Comparison of ENCODE assay signal across 9 cellular contexts in the genomic region with DNA sequence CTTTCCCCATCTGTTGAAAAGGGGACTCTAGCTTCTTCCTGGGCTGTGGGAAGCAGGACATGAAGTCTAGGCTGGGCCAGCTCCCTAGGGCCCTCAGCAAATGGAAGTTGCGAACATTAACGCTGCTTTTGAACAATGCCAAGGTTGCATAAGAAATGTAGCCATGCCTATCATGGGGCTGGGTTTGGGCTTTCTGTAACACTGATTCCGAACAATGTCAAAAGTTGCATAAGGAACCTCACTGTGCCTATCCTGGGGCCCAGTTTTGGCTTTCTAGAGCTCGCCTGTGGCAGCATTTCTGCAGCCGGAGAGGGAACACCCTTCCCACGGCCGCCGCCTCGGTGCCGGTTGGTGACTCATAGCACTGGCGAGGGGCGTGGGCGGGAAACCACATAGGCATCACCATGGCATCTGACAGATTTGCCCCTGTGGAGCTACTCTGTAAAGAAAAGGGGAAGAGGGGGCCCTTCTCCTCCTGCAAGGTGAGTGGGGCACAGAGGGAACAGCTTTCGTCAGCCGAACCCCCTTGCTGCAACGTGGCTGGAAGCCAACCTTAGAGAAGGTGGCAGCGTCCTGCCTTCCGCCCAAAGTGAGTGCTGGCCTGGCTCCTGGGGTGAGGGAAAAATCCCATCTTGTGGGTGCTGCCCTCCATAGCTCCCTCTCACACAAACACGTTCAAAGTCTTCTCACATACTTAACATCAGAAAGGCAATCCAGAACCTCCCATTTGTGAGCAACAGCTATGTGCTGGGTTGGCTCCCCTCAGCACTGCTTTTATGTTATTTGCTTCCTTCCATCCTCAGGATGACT. TPM values are rescaled to one million over a fixed set of nuclear protein-coding genes. Genes with fewer than 3 reads are reported as not detected.
DNase-seq lines count a peak whose midpoint lies in the region; ATAC-seq, FAIRE-seq and TF ChIP-seq lines count a peak whose summit lies in the region.
"Had no signal": no experiment of that assay in that cellular context is flagged by ENCODE, and none has a peak within 500 bp of the region (broad histone marks: within the 10 kb centered on the region; RNA-seq: fewer than 3 reads in every experiment).

No MANE protein-coding gene starts in this region.

- H3K27ac ChIP-seq in A549 (no peak overlapping the region), breast epithelium (peak overlapping the region; percentile 52 to 71), prostate gland (no peak overlapping the region)
- H3K27ac ChIP-seq: uterus had no signal

- H3K9me3 Mint-ChIP-seq in osteocyte (ENCODE audit: unreplicated experiment): no peaks in the 10 kb centered on the region

- H3K4me1 Mint-ChIP-seq in osteocyte (ENCODE audit: unreplicated experiment): peaks cover 14% of the 10 kb centered on the region

- peak overlapping the region; percentile 28; the same call in 1 of the 3 replicates for H3K4me2 ChIP-seq in A549

- no peak for TF ChIP-seq RAD21 in A549 (conservative IDR thresholded peaks at IDR 0.05 in 1 of 2, IDR thresholded peaks at IDR 0.05 in 1 of 2)

- peak; percentile 52 to 59; a peak in 3 of 6 replicates for ATAC-seq in A549

- H3K9me3 ChIP-seq in A549: no peaks in the 10 kb centered on the region
- no peaks in the 10 kb centered on the region for H3K9me3 ChIP-seq in breast epithelium
- no peaks in the 10 kb centered on the region for H3K9me3 ChIP-seq in prostate gland
- H3K9me3 ChIP-seq: uterus had no signal

- TF ChIP-seq CTCF in A549 (IDR thresholded peaks at IDR 0.05): no peak
- no peak for TF ChIP-seq CTCF in breast epithelium (IDR thresholded peaks at IDR 0.05)
- TF ChIP-seq CTCF in osteocyte (IDR thresholded peaks at IDR 0.05): no peak
- TF ChIP-seq CTCF in prostate gland (IDR thresholded peaks at IDR 0.05): no peak

- FAIRE-seq in A549 (lab: Jason Lieb, UNC): no peak
- peak; percentile 65 for FAIRE-seq in urothelium cell line (lab: Jason Lieb, UNC)

- H3K27ac Mint-ChIP-seq in osteocyte (ENCODE audit: unreplicated experiment): no peak overlapping the region

- peaks cover 15% of the 10 kb centered on the region for H3K27me3 Mint-ChIP-seq in osteocyte (ENCODE audit: unreplicated experiment)

- no peak overlapping the region for H3K4me3 ChIP-seq in A549
- peak overlapping the region in 1 of 3 donors; percentile 28 for H3K4me3 ChIP-seq in breast epithelium
- H3K4me3 ChIP-seq in prostate gland: no peak overlapping the region
- H3K4me3 ChIP-seq: uterus had no signal

- CTCF ChIA-PET in A549 (lab: Yijun Ruan, JAX): interaction anchor here (0.9 to 1.3 kb wide), 3 partner anchors 22 to 427 kb away, joined by 3 to 4 read pairs (median 3); no protein-coding TSS in a partner anchor

- WGBS in A549 (ENCODE audit: missing lambda C conversion rate): 38% methylated on average over 18 of the region's 19 CpGs
- 48% methylated on average over 19 of the region's 19 CpGs for WGBS in prostate gland

- H3K4me1 ChIP-seq in A549: 0 out of 3 replicates have a peak, but pooled peaks cover 6% of the 10 kb centered on the region
- H3K4me1 ChIP-seq in breast epithelium: no peaks in the 10 kb centered on the region
- H3K4me1 ChIP-seq in prostate gland (replicated peaks): no peaks in the 10 kb centered on the region
- H3K4me1 ChIP-seq: uterus had no signal

- TF ChIP-seq POLR2A in A549 (IDR thresholded peaks at IDR 0.05; ENCODE audit: low read length): no peak
- TF ChIP-seq POLR2A in breast epithelium (IDR thresholded peaks at IDR 0.05): no peak
- TF ChIP-seq POLR2A in prostate gland (IDR thresholded peaks at IDR 0.05): no peak

- H3K36me3 Mint-ChIP-seq in osteocyte (ENCODE audit: unreplicated experiment): no peaks in the 10 kb centered on the region

- DNase-seq in A549 (ENCODE audit: low read depth in 1 of 2, low spot score in 1 of 2) (peak in 1 of 2 experiments; percentile 25), HT1080 (ENCODE audit: low read depth) (peak; percentile 83), breast epithelium (ENCODE audit: low spot score in 2 of 2) (peak; percentile 34 to 77), osteocyte (ENCODE audit: extremely low spot score, unreplicated experiment) (peak; percentile 85), urothelium cell line (ENCODE audit: low spot score) (peak; percentile 92), NAMALWA (ENCODE audit: low spot score) (no peak), prostate gland (ENCODE audit: low spot score) (no peak)
- DNase-seq in activated CD4-positive, alpha-beta T cell treated with anti-CD3 and anti-CD28 coated beads for 1 hour: peak; percentile 69

- no peak overlapping the region for H3K4me3 Mint-ChIP-seq in osteocyte (ENCODE audit: unreplicated experiment)

- intact Hi-C loops in breast epithelium (cut with DNase I; ENCODE audit: low total_unique reads): no loop called here
- intact Hi-C loops in prostate gland (cut with DNase I): no loop called here

- no peak for TF ChIP-seq EP300 in A549 (IDR thresholded peaks at IDR 0.05)

- H3K36me3 ChIP-seq in breast epithelium: no peaks in the 10 kb centered on the region
- no peaks in the 10 kb centered on the region for H3K36me3 ChIP-seq in prostate gland
- H3K36me3 ChIP-seq: uterus had no signal

- no peaks in the 10 kb centered on the region for H3K27me3 ChIP-seq in breast epithelium
- H3K27me3 ChIP-seq in prostate gland (replicated peaks; ENCODE audit: insufficient read depth): peaks cover 1% of the 10 kb centered on the region
- H3K27me3 ChIP-seq: uterus had no signal

- POLR2A ChIA-PET in A549 (lab: Yijun Ruan, JAX): no interaction called here

TF ChIP-seq in A549, 52 proteins besides CTCF, POLR2A, EP300 and RAD21:
- TF ChIP-seq, protein P1, sequence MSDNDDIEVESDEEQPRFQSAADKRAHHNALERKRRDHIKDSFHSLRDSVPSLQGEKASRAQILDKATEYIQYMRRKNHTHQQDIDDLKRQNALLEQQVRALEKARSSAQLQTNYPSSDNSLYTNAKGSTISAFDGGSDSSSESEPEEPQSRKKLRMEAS (IDR thresholded peaks at IDR 0.05): no peak
- no peak for TF ChIP-seq JUN (IDR thresholded peaks at IDR 0.05)
- no peak for TF ChIP-seq MAZ (IDR thresholded peaks at IDR 0.05; ENCODE audit: borderline replicate concordance, low read depth, low read length)
- TF ChIP-seq, protein P2, sequence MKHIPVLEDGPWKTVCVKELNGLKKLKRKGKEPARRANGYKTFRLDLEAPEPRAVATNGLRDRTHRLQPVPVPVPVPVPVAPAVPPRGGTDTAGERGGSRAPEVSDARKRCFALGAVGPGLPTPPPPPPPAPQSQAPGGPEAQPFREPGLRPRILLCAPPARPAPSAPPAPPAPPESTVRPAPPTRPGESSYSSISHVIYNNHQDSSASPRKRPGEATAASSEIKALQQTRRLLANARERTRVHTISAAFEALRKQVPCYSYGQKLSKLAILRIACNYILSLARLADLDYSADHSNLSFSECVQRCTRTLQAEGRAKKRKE (CRISPR knock-in tag; IDR thresholded peaks at IDR 0.05; ENCODE audit: low read depth): no peak
- TF ChIP-seq RNF2 (IDR thresholded peaks at IDR 0.05; ENCODE audit: borderline replicate concordance, low read depth): no peak
- TF ChIP-seq FOXS1 (CRISPR knock-in tag; IDR thresholded peaks at IDR 0.05): no peak
- TF ChIP-seq ZSCAN20 (CRISPR knock-in tag; IDR thresholded peaks at IDR 0.05): no peak
- TF ChIP-seq, protein P3, sequence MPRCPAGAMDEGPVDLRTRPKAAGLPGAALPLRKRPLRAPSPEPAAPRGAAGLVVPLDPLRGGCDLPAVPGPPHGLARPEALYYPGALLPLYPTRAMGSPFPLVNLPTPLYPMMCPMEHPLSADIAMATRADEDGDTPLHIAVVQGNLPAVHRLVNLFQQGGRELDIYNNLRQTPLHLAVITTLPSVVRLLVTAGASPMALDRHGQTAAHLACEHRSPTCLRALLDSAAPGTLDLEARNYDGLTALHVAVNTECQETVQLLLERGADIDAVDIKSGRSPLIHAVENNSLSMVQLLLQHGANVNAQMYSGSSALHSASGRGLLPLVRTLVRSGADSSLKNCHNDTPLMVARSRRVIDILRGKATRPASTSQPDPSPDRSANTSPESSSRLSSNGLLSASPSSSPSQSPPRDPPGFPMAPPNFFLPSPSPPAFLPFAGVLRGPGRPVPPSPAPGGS (IDR thresholded peaks at IDR 0.05): no peak
- TF ChIP-seq ZNF302 (CRISPR knock-in tag; IDR thresholded peaks at IDR 0.05): no peak
- TF ChIP-seq KDM5A (IDR thresholded peaks at IDR 0.05): no peak
- no peak for TF ChIP-seq GATA3 (IDR thresholded peaks at IDR 0.05; ENCODE audit: borderline replicate concordance)

RNA-seq across cellular contexts. Expression of gene ATP2B2, which starts 46.6 kb away (rescaled TPM):
- polyA plus RNA-seq in A549 (2011; rRNA removed) (0.04 and 0.08 TPM in 2 replicates), A549 (2017; fragmentation: RNase III; extraction: RNeasy Plus Mini Kit Qiagen cat#74134 plus additional on column Dnase treatment) (0.03 to 0.05 TPM (median 0.03 TPM) in 3 replicates)
- polyA plus RNA-seq in A549 (2012; cell fraction: cytosol; rRNA removed): 0.01 TPM in 1 of 2 replicates, not detected in the other
- polyA plus RNA-seq in A549 (2012; cell fraction: nucleus; rRNA removed): 0.02 TPM in 1 of 2 replicates, not detected in the other
- polyA minus RNA-seq in A549 (2011; rRNA and poly(A)+ RNA removed): not detected in 2 replicates
- total RNA-seq in HT1080 (2014; rRNA removed; shearing (Covaris generic)): 0.03 TPM in 1 of 2 replicates, not detected in the other
- polyA plus RNA-seq in HT1080 (2015; cell fraction: cytosol; rRNA removed): 0.07 TPM in 1 of 2 replicates, not detected in the other
- polyA plus RNA-seq in HT1080 (2015; cell fraction: nucleus; rRNA removed): 0.12 and 0.22 TPM in 2 replicates
- total RNA-seq in breast epithelium (under 1 TPM in 2 of 3 donors, not detected in 1; under 0.01 to 0.15 TPM), osteocyte (0.13 TPM in 1 of 2 replicates, not detected in the other), prostate gland (under 1 TPM; 0.14 to 0.74 TPM)

Comparison
In these comparisons a context has a peak if more than half of its experiments do, and no peak if none do; other contexts are left out.
1. DNase-seq: peak in HT1080 (single experiment), activated CD4-positive, alpha-beta T cell treated with anti-CD3 and anti-CD28 coated beads for 1 hour (single experiment), breast epithelium (2 of 2), osteocyte (single experiment) and urothelium cell line (single experiment); none in NAMALWA (single experiment) and prostate gland (single experiment).
2. H3K27ac ChIP-seq: peak in breast epithelium (2 of 2); none in A549 (0 of 2) and prostate gland (0 of 2).